Comparison of ENCODE assay signal across 28 cellular contexts in the genomic region with DNA sequence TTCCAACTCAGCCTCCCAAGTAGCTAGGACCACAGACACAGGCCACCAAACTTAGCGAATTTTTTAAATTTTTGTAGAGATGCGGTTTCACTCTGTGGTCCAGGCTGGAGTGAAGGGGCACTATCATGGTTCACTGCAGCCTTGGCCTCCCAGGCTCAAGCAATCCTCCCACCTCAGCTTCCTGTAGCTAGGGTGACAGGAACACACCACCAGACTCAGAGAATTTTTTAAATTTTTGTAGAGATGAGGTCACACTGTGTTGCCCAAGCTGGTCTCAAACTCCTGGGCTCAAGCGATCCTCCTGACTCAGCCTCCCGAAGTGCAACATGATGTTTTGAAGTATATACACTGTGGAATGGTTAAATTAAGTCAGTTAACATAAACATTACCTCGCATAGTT.
"Had no signal": no experiment of that assay in that cellular context is flagged by ENCODE, and none has a peak within 500 bp of the region (broad histone marks: within the 10 kb centered on the region; RNA-seq: fewer than 3 reads in every experiment).

No MANE protein-coding gene starts in this region.

- H3K4me3 ChIP-seq: breast epithelium, Peyer's patch, SJSA1 had no signal

- H3K4me1 ChIP-seq: breast epithelium, Peyer's patch, SJSA1 had no signal

- DNase-seq: activated CD4-positive, alpha-beta memory T cell treated with anti-CD3 and anti-CD28 coated beads, Interleukin-2, amount 10 ng/mL, durations not matched to agents 7 days and 5 days; activated CD4-positive, alpha-beta T cell treated with anti-CD3 and anti-CD28 coated beads, Interleukin-2, amount 10 ng/mL, durations not matched to agents 7 days and 5 days; activated CD4-positive, CD25-positive, alpha-beta regulatory T cell; activated gamma-delta T cell treated with Interleukin-2 at 50 U/mL for 16 hours; activated naive CD4-positive, alpha-beta T cell treated with anti-CD3 and anti-CD28 coated beads, Interleukin-2, amount 10 ng/mL, durations not matched to agents 7 days and 5 days; activated naive CD8-positive, alpha-beta T cell treated with anti-CD3 and anti-CD28 coated beads for 36 hours; activated T-cell treated with anti-CD3 and anti-CD28 coated beads for 4 hours; activated T-cell treated with anti-CD3 and anti-CD28 coated beads, Interleukin-2, amount 50 U/mL, for 48 hours; anterior cingulate cortex; caudate nucleus; KG1; MV-4-11; NCI-H1092 treated with DMSO at 0.1 percent for 48 hours; NCI-H1417 treated with DMSO at 0.1 percent for 48 hours; NCI-H1694; NCI-H2029; NCI-H2107; NCI-H2171 treated with DMSO at 0.1 percent for 48 hours; NCI-H345; NCI-H510A; NCI-H526 treated with DMSO at 0.1 percent for 48 hours; Peyer's patch; SHP77; T-helper 17 cell; T-helper 9 cell had no signal

- ATAC-seq: T-helper 17 cell had no signal

- H3K27ac ChIP-seq: breast epithelium, Peyer's patch, SJSA1, VCaP had no signal

- H3K36me3 ChIP-seq: breast epithelium, Peyer's patch, SJSA1 had no signal

- H3K9me3 ChIP-seq: Peyer's patch, SJSA1 had no signal

- H3K27me3 ChIP-seq: breast epithelium, Peyer's patch, SJSA1 had no signal
